ENCODE assay signal across 21 cellular contexts in genomic region chr12:3809357-3810015, GRCh38. TPM values are rescaled to one million over a fixed set of nuclear protein-coding genes. Genes with fewer than 3 reads are reported as not detected.
DNase-seq lines count a peak whose midpoint lies in the region; ATAC-seq, FAIRE-seq and TF ChIP-seq lines count a peak whose summit lies in the region.
"Had no signal": no experiment of that assay in that cellular context is flagged by ENCODE, and none has a peak within 500 bp of the region (broad histone marks: within the 10 kb centered on the region; RNA-seq: fewer than 3 reads in every experiment).

No MANE protein-coding gene starts in this region.

- no peaks in the 10 kb centered on the region for H3K9me3 Mint-ChIP-seq in activated CD4-positive, alpha-beta memory T cell treated with anti-CD3 and anti-CD28 coated beads for 36 hours

- H3K27me3 Mint-ChIP-seq in activated CD4-positive, alpha-beta memory T cell treated with anti-CD3 and anti-CD28 coated beads for 36 hours, result no peaks in the 10 kb centered on the region

- H3K4me1 ChIP-seq in HUES6 (ENCODE audit: control insufficient read depth, insufficient read depth, low read length), result peaks cover 3% of the 10 kb centered on the region; the same call in 1 of the 2 replicates
- H3K4me1 ChIP-seq in prostate gland (replicated peaks), result peaks cover 4% of the 10 kb centered on the region

- H3K27me3 ChIP-seq in HUES6 (ENCODE audit: control insufficient read depth, insufficient read depth, low read length) (no peaks in the 10 kb centered on the region), prostate gland (replicated peaks; ENCODE audit: insufficient read depth) (no peaks in the 10 kb centered on the region)

- no peak overlapping the region for H3K9ac ChIP-seq in HUES6 (ENCODE audit: low read length)
- H3K9ac ChIP-seq: GM23248 had no signal

- TF ChIP-seq POLR2A in prostate gland (IDR thresholded peaks at IDR 0.05), result no peak

- H3K36me3 ChIP-seq in HUES6 (ENCODE audit: control insufficient read depth, insufficient read depth, low read length) (no peaks in the 10 kb centered on the region), prostate gland (no peaks in the 10 kb centered on the region)

- H3K36me3 Mint-ChIP-seq in activated CD4-positive, alpha-beta memory T cell treated with anti-CD3 and anti-CD28 coated beads for 36 hours, result peaks cover 7% of the 10 kb centered on the region

- H3K4me3 Mint-ChIP-seq in activated CD4-positive, alpha-beta memory T cell treated with anti-CD3 and anti-CD28 coated beads for 36 hours, result no peak overlapping the region

- H3K27ac Mint-ChIP-seq in activated CD4-positive, alpha-beta memory T cell treated with anti-CD3 and anti-CD28 coated beads for 36 hours, result no peak overlapping the region

- POLR2A ChIA-PET in activated CD4-positive, alpha-beta memory T cell treated with anti-CD3 and anti-CD28 coated beads for 36 hours (lab: Charles Lee), result no interaction called here

- no peak for ATAC-seq in GM19324 (IDR thresholded peaks at IDR 0.05; ENCODE audit: low FRiP score, unreplicated experiment)
- ATAC-seq: HepG2 had no signal

- FAIRE-seq in endometrium (lab: Jason Lieb, UNC), result peak; percentile 23
- FAIRE-seq: HepG2 had no signal

- H3K9me3 ChIP-seq in HUES6 (ENCODE audit: control insufficient read depth, insufficient read depth, low read depth, low read length) (no peaks in the 10 kb centered on the region), prostate gland (no peaks in the 10 kb centered on the region)

- peak; percentile 38 for DNase-seq in EH (ENCODE audit: low read depth)
- peak; percentile 52 for DNase-seq in prostate gland (ENCODE audit: low spot score)
- no peak for DNase-seq in stimulated activated CD4-positive, alpha-beta T cell treated with anti-CD3 and anti-CD28 coated beads, Interleukin-4, amount 100 ng/mL, for 1 hour
- DNase-seq in activated CD4-positive, alpha-beta memory T cell treated with anti-CD3 and anti-CD28 coated beads for 36 hours, result no peak
- DNase-seq: ACHN, C1 segment of cervical spinal cord, DMS79 treated with DMSO at 0.1 percent for 48 hours, GM23248, KBM-7, NCI-H1417, NCI-H187, NCI-H2107, NCI-H510A, NCI-H748 treated with DMSO at 0.1 percent for 48 hours, RPMI8226, SHP77 treated with DMSO at 0.1 percent for 48 hours had no signal

- H3K27ac ChIP-seq in HUES6 (ENCODE audit: low read depth, low read length), result 0 out of 2 replicates have a peak overlapping the region, but pooled peaks have one; percentile 49
- no peak overlapping the region for H3K27ac ChIP-seq in prostate gland
- H3K27ac ChIP-seq: GM23248 had no signal

- intact Hi-C loops in prostate gland (cut with DNase I), result no loop called here
- intact Hi-C loops in activated CD4-positive, alpha-beta memory T cell treated with anti-CD3 and anti-CD28 coated beads for 36 hours (cut with micrococcal nuclease), result no loop called here

- H3K4me1 Mint-ChIP-seq in activated CD4-positive, alpha-beta memory T cell treated with anti-CD3 and anti-CD28 coated beads for 36 hours (ENCODE audit: low read depth), result peaks cover 16% of the 10 kb centered on the region

- no peak overlapping the region for H3K4me3 ChIP-seq in HUES6 (ENCODE audit: low read depth, low read length)
- H3K4me3 ChIP-seq in prostate gland, result no peak overlapping the region
- H3K4me3 ChIP-seq: GM23248 had no signal

- no peak for TF ChIP-seq CTCF in prostate gland (IDR thresholded peaks at IDR 0.05)

- 25% methylated on average over 6 of the region's 6 CpGs for WGBS in prostate gland

- CTCF ChIA-PET in activated CD4-positive, alpha-beta memory T cell treated with anti-CD3 and anti-CD28 coated beads for 36 hours (lab: Charles Lee), result interaction anchor here (1.9 kb wide), 1 partner anchor 509 kb away, joined by 15 read pairs; no protein-coding TSS in a partner anchor

RNA-seq across cellular contexts. Expression of gene CRACR2A, which starts 56.6 kb away (rescaled TPM):
- total RNA-seq in prostate gland, result 10 to 100 TPM; 21.6 to 39.1 TPM
- 10 to 100 TPM; 15.8 to 19.1 TPM for total RNA-seq in activated CD4-positive, alpha-beta memory T cell treated with anti-CD3 and anti-CD28 coated beads for 36 hours
- total RNA-seq: G401 had no signal

Comparison
In these comparisons a context has a peak if more than half of its experiments do, and no peak if none do; other contexts are left out.
1. DNase-seq: peak in EH (single experiment) and prostate gland (single experiment); none in stimulated activated CD4-positive, alpha-beta T cell treated with anti-CD3 and anti-CD28 coated beads, Interleukin-4, amount 100 ng/mL, for 1 hour (single experiment) and activated CD4-positive, alpha-beta memory T cell treated with anti-CD3 and anti-CD28 coated beads for 36 hours (single experiment).